9 cellular contexts compared by ENCODE assay signal in genomic region chr5:96614110-96614691, GRCh38. TPM values are rescaled to one million over a fixed set of nuclear protein-coding genes. Genes with fewer than 3 reads are reported as not detected.
DNase-seq lines count a peak whose midpoint lies in the region; ATAC-seq and TF ChIP-seq lines count a peak whose summit lies in the region.
"Had no signal": no experiment of that assay in that cellular context is flagged by ENCODE, and none has a peak within 500 bp of the region (broad histone marks: within the 10 kb centered on the region; RNA-seq: fewer than 3 reads in every experiment).

No MANE protein-coding gene starts in this region.

- no peak for TF ChIP-seq EP300 in stomach (IDR thresholded peaks at IDR 0.05)

- no peak overlapping the region for H3K4me3 Mint-ChIP-seq in CD8-positive, alpha-beta T cell
- H3K4me3 Mint-ChIP-seq in mesothelial cell of epicardium = no peak overlapping the region
- no peak overlapping the region for H3K4me3 Mint-ChIP-seq in activated T-helper 2 cell treated with anti-CD3 and anti-CD28 coated beads, Interferon-gamma antibody, Interleukin-2, Interleukin-4, amounts not matched to agents 10 μg/mL and 5 μg/mL and 100 μg/mL, durations not matched to agents 14 hours and 24 hours and 36 hours (ENCODE audit: low read depth)
- H3K4me3 Mint-ChIP-seq: T-helper 1 cell treated with Interleukin-12 subunit alpha and Interleukin-12 subunit beta and Interleukin-4 antibody, amounts not matched to agents 30 μg/mL and 1 μg/mL, for 36 hours had no signal

- 11 to 19% (median 17%) methylated on average over 6 of the region's 6 CpGs for WGBS in stomach, 5 donors

- H3K36me3 Mint-ChIP-seq in CD8-positive, alpha-beta T cell = no peaks in the 10 kb centered on the region
- no peaks in the 10 kb centered on the region for H3K36me3 Mint-ChIP-seq in mesothelial cell of epicardium
- no peaks in the 10 kb centered on the region for H3K36me3 Mint-ChIP-seq in activated T-helper 2 cell treated with anti-CD3 and anti-CD28 coated beads, Interferon-gamma antibody, Interleukin-2, Interleukin-4, amounts not matched to agents 10 μg/mL and 5 μg/mL and 100 μg/mL, durations not matched to agents 14 hours and 24 hours and 36 hours (ENCODE audit: low read depth)

- TF ChIP-seq POLR2A in stomach (IDR thresholded peaks at IDR 0.05) = no peak

- no peak overlapping the region for H3K27ac Mint-ChIP-seq in CD8-positive, alpha-beta T cell
- peak overlapping the region; percentile 2 for H3K27ac Mint-ChIP-seq in mesothelial cell of epicardium
- H3K27ac Mint-ChIP-seq in activated T-helper 2 cell treated with anti-CD3 and anti-CD28 coated beads, Interferon-gamma antibody, Interleukin-2, Interleukin-4, amounts not matched to agents 10 μg/mL and 5 μg/mL and 100 μg/mL, durations not matched to agents 14 hours and 24 hours and 36 hours = no peak overlapping the region
- H3K27ac Mint-ChIP-seq: T-helper 1 cell treated with Interleukin-12 subunit alpha and Interleukin-12 subunit beta and Interleukin-4 antibody, amounts not matched to agents 30 μg/mL and 1 μg/mL, for 36 hours had no signal

- DNase-seq in CD8-positive, alpha-beta T cell = peak in 6 of 7 experiments; percentile 5 to 55 (median 34)
- DNase-seq in HCEC 1CT (peak; percentile 93), NCI-H460 (ENCODE audit: extremely low read depth, low read depth) (peak; percentile 92), epidermal melanocyte (ENCODE audit: insufficient read length, low spot score) (peak; percentile 82), mesothelial cell of epicardium (ENCODE audit: low spot score in 2 of 2, unreplicated experiment in 2 of 2) (peak in 1 of 2 experiments; percentile 54), stomach (peak; percentile 52)
- peak; percentile 38 for DNase-seq in activated CD4-positive, alpha-beta T cell treated with anti-CD3 and anti-CD28 coated beads, Interleukin-2, amount 50 U/mL, for 1 hour
- DNase-seq in activated T-helper 2 cell treated with anti-CD3 and anti-CD28 coated beads, Interferon-gamma antibody, Interleukin-2, Interleukin-4, amounts not matched to agents 10 μg/mL and 5 μg/mL and 100 μg/mL, durations not matched to agents 14 hours and 24 hours and 36 hours (ENCODE audit: low spot score) = no peak

- H3K4me1 ChIP-seq in CD8-positive, alpha-beta T cell (ENCODE audit: insufficient read depth, low read length) = no peaks in the 10 kb centered on the region
- peaks cover 0 to 16% (median 6%) of the 10 kb centered on the region in 4 donors for H3K4me1 ChIP-seq in stomach

- no peaks in the 10 kb centered on the region for H3K27me3 ChIP-seq in CD8-positive, alpha-beta T cell (ENCODE audit: insufficient read depth, low read length)
- no peaks in the 10 kb centered on the region for H3K27me3 ChIP-seq in stomach

- peak; percentile 64 for TF ChIP-seq CTCF in CD8-positive, alpha-beta T cell (IDR thresholded peaks at IDR 0.05)
- TF ChIP-seq CTCF in mesothelial cell of epicardium (IDR thresholded peaks at IDR 0.05; ENCODE audit: unreplicated experiment) (peak; percentile 60), stomach (IDR thresholded peaks at IDR 0.05) (peak in 4 of 7 experiments; percentile 23 to 74 (median 59))

- H3K27me3 Mint-ChIP-seq in CD8-positive, alpha-beta T cell (ENCODE audit: low read depth) = peaks cover 10% of the 10 kb centered on the region
- H3K27me3 Mint-ChIP-seq in mesothelial cell of epicardium (ENCODE audit: low read depth) = no peaks in the 10 kb centered on the region
- peaks cover 58% of the 10 kb centered on the region for H3K27me3 Mint-ChIP-seq in activated T-helper 2 cell treated with anti-CD3 and anti-CD28 coated beads, Interferon-gamma antibody, Interleukin-2, Interleukin-4, amounts not matched to agents 10 μg/mL and 5 μg/mL and 100 μg/mL, durations not matched to agents 14 hours and 24 hours and 36 hours (ENCODE audit: low read depth)

- no peaks in the 10 kb centered on the region for H3K9me3 Mint-ChIP-seq in CD8-positive, alpha-beta T cell
- H3K9me3 Mint-ChIP-seq in mesothelial cell of epicardium = peaks cover 4% of the 10 kb centered on the region
- no peaks in the 10 kb centered on the region for H3K9me3 Mint-ChIP-seq in activated T-helper 2 cell treated with anti-CD3 and anti-CD28 coated beads, Interferon-gamma antibody, Interleukin-2, Interleukin-4, amounts not matched to agents 10 μg/mL and 5 μg/mL and 100 μg/mL, durations not matched to agents 14 hours and 24 hours and 36 hours
- H3K9me3 Mint-ChIP-seq: T-helper 1 cell treated with Interleukin-12 subunit alpha and Interleukin-12 subunit beta and Interleukin-4 antibody, amounts not matched to agents 30 μg/mL and 1 μg/mL, for 36 hours had no signal

- intact Hi-C loops in CD8-positive, alpha-beta T cell (cut with DNase I, micrococcal nuclease) = loop anchor here (1.0 to 5.0 kb wide), 6 partner anchors 38 to 549 kb away; no protein-coding TSS in a partner anchor
- intact Hi-C loops in stomach (cut with DNase I; ENCODE audit: low total_unique reads) = loop anchor here (10.0 kb wide), 1 partner anchor 71 kb away; no protein-coding TSS in a partner anchor
- intact Hi-C loops in activated T-helper 2 cell treated with anti-CD3 and anti-CD28 coated beads, Interferon-gamma antibody, Interleukin-2, Interleukin-4, amounts not matched to agents 10 μg/mL and 5 μg/mL and 100 μg/mL, durations not matched to agents 14 hours and 24 hours and 36 hours (cut with micrococcal nuclease) = loop anchor here (1.0 to 5.0 kb wide), 3 partner anchors 74 to 548 kb away; no protein-coding TSS in a partner anchor

- ATAC-seq in CD8-positive, alpha-beta T cell = peak; percentile 61

- H3K4me3 ChIP-seq in CD8-positive, alpha-beta T cell (ENCODE audit: low read depth, low read length) = no peak overlapping the region
- no peak overlapping the region for H3K4me3 ChIP-seq in stomach

- no peaks in the 10 kb centered on the region for H3K36me3 ChIP-seq in CD8-positive, alpha-beta T cell (ENCODE audit: insufficient read depth, low read length)
- no peaks in the 10 kb centered on the region for H3K36me3 ChIP-seq in stomach

- H3K9me3 ChIP-seq in CD8-positive, alpha-beta T cell (ENCODE audit: low read length) = no peaks in the 10 kb centered on the region
- H3K9me3 ChIP-seq in stomach = no peaks in the 10 kb centered on the region

- POLR2A ChIA-PET in CD8-positive, alpha-beta T cell (lab: Charles Lee) = interaction anchor here (0.7 to 1.3 kb wide), 5 partner anchors 9 to 139 kb away, joined by 3 to 5 read pairs (median 3); partner anchors contain the start of gene CAST

- CTCF ChIA-PET in CD8-positive, alpha-beta T cell (lab: Charles Lee) = interaction anchor here (0.7 to 8.2 kb wide), 29 partner anchors 11 to 552 kb away, joined by 3 to 87 read pairs (median 4); partner anchors contain the start of gene CAST

- H3K4me1 Mint-ChIP-seq in CD8-positive, alpha-beta T cell (ENCODE audit: low read depth) = peaks cover 4% of the 10 kb centered on the region
- peaks cover 4% of the 10 kb centered on the region for H3K4me1 Mint-ChIP-seq in mesothelial cell of epicardium
- H3K4me1 Mint-ChIP-seq in activated T-helper 2 cell treated with anti-CD3 and anti-CD28 coated beads, Interferon-gamma antibody, Interleukin-2, Interleukin-4, amounts not matched to agents 10 μg/mL and 5 μg/mL and 100 μg/mL, durations not matched to agents 14 hours and 24 hours and 36 hours (ENCODE audit: low read depth) = peaks cover 6% of the 10 kb centered on the region

- no peak overlapping the region for H3K27ac ChIP-seq in CD8-positive, alpha-beta T cell (ENCODE audit: low read depth, low read length)
- H3K27ac ChIP-seq in stomach = peak overlapping the region in 3 of 5 donors; percentile 54 to 61 (median 55)

RNA-seq across cellular contexts. Expression of gene CAST, which starts 48.0 kb away (rescaled TPM):
- total RNA-seq in CD8-positive, alpha-beta T cell = 100 to 1,000 TPM; 165 to 169 TPM
- 295 and 302 TPM in 2 replicates for total RNA-seq in NCI-H460 (2014; rRNA removed; shearing (Covaris generic))
- polyA plus RNA-seq in NCI-H460 (2014; cell fraction: nucleus; rRNA removed) = 137 and 173 TPM in 2 replicates
- total RNA-seq in mesothelial cell of epicardium (126 to 133 TPM (median 132 TPM) in 3 replicates), stomach (100 to 1,000 TPM; 194 to 458 (median 237) TPM)
- polyA plus RNA-seq in stomach = 10 to 100 TPM; 54.0 to 73.9 (median 69.4) TPM
- 110 TPM in 2 replicates for total RNA-seq in activated T-helper 2 cell treated with anti-CD3 and anti-CD28 coated beads, Interferon-gamma antibody, Interleukin-2, Interleukin-4, amounts not matched to agents 10 μg/mL and 5 μg/mL and 100 μg/mL, durations not matched to agents 14 hours and 24 hours and 36 hours
